In genomic region chr11:57321996-57322880, GRCh38 we compare ENCODE assay signal across 8 cellular contexts. TPM values are rescaled to one million over a fixed set of nuclear protein-coding genes. Genes with fewer than 3 reads are reported as not detected.
DNase-seq lines count a peak whose midpoint lies in the region; ATAC-seq and TF ChIP-seq lines count a peak whose summit lies in the region.

No MANE protein-coding gene starts in this region.

- peak overlapping the region; percentile 84 for H3K4me3 Mint-ChIP-seq in endodermal cell

- WGBS in endodermal cell (ENCODE audit: insufficient coverage in 1 of 2, insufficient read length in 1 of 2), 2 experiments, result 26 to 57% methylated on average over 7 to 13 of the region's 14 CpGs

- H3K9me3 ChIP-seq in endodermal cell (ENCODE audit: control insufficient read depth, low read length) (no peaks in the 10 kb centered on the region), thoracic aorta (no peaks in the 10 kb centered on the region)

- ATAC-seq in thoracic aorta (ENCODE audit: insufficient number of reproducible peaks, low FRiP score, low read depth) (peak; percentile 87), GM18511 (IDR thresholded peaks at IDR 0.05; ENCODE audit: unreplicated experiment) (no peak)
- ATAC-seq in activated CD4-positive, CD25-positive, alpha-beta regulatory T cell treated with anti-CD3 and anti-CD28 coated beads, Interleukin-2, amount 50 U/mL, for 24 hours, result no peak

- DNase-seq in AG09319 (ENCODE audit: extremely low read depth, low read depth) (peak; percentile 97), H4 (ENCODE audit: low spot score) (peak; percentile 95), SK-MEL-5 (ENCODE audit: low read depth, low spot score) (peak; percentile 66), endodermal cell (peak; percentile 90), lung microvascular endothelial cell (ENCODE audit: low read depth in 2 of 2) (peak; percentile 85 to 96), thoracic aorta (ENCODE audit: low spot score) (peak; percentile 89)

- no peaks in the 10 kb centered on the region for H3K27me3 Mint-ChIP-seq in endodermal cell (ENCODE audit: insufficient read depth)

- H3K27ac ChIP-seq in endodermal cell (ENCODE audit: low read depth, low read length) (peak overlapping the region; percentile 32), thoracic aorta (peak overlapping the region; percentile 83 to 90)

- peaks cover 32% of the 10 kb centered on the region for H3K4me1 Mint-ChIP-seq in endodermal cell

- H3K9ac ChIP-seq in endodermal cell (ENCODE audit: extremely low read depth, low read length, poor library complexity, severe bottlenecking), result no peak overlapping the region

- H3K9me3 Mint-ChIP-seq in endodermal cell, result no peaks in the 10 kb centered on the region

- in situ Hi-C loops in SK-MEL-5 (cut with HindIII; ENCODE audit: low pct_unique_long_range_greater_than_20kb, low sequenced_read_pairs), result no loop called here

- H3K27me3 ChIP-seq in endodermal cell (ENCODE audit: control insufficient read depth, insufficient read depth, low read length, poor library complexity, severe bottlenecking) (no peaks in the 10 kb centered on the region), thoracic aorta (replicated peaks; ENCODE audit: insufficient read depth) (no peaks in the 10 kb centered on the region)

- peaks cover 40% of the 10 kb centered on the region for H3K36me3 Mint-ChIP-seq in endodermal cell (ENCODE audit: low read depth)

- H3K4me1 ChIP-seq in endodermal cell (ENCODE audit: control insufficient read depth, insufficient read depth, low read length) (peaks cover 26% of the 10 kb centered on the region), thoracic aorta (ENCODE audit: control insufficient read depth in 1 of 2, low read depth in 2 of 2) (peaks cover 13 to 63% of the 10 kb centered on the region in 2 donors)

- H3K4me3 ChIP-seq in endodermal cell (ENCODE audit: low read length) (peak overlapping the region; percentile 92), thoracic aorta (peak overlapping the region; percentile 89)

- H3K27ac Mint-ChIP-seq in endodermal cell, result peak overlapping the region; percentile 83

- TF ChIP-seq CTCF in AG09319 (IDR thresholded peaks at IDR 0.05; ENCODE audit: low read depth, low read length) (no peak), endodermal cell (conservative IDR thresholded peaks at IDR 0.05) (no peak), thoracic aorta (IDR thresholded peaks at IDR 0.05) (no peak)

- H3K36me3 ChIP-seq in endodermal cell (ENCODE audit: control insufficient read depth, insufficient read depth, low read length) (peaks cover 34% of the 10 kb centered on the region), thoracic aorta (peaks cover 14% of the 10 kb centered on the region)

RNA-seq across cellular contexts. Expression of gene TNKS1BP1, which starts 2.5 kb away (rescaled TPM):
- 12.6 and 18.2 TPM in 2 replicates for total RNA-seq in H4 (2014; rRNA removed; shearing (Covaris generic))
- 8.1 and 9.0 TPM in 2 replicates for total RNA-seq in SK-MEL-5 (2014; rRNA removed; shearing (Covaris generic))
- 23.9 and 25.5 TPM in 2 replicates for polyA plus RNA-seq in SK-MEL-5 (2015; cell fraction: cytosol; rRNA removed)
- polyA plus RNA-seq in SK-MEL-5 (2015; cell fraction: nucleus; rRNA removed), result 22.2 and 29.0 TPM in 2 replicates
- 10 to 100 TPM; 60.4 to 73.8 TPM for total RNA-seq in endodermal cell
- polyA plus RNA-seq in endodermal cell (2013, experiment 1 of 2), result 107 TPM
- polyA plus RNA-seq in endodermal cell (2013, experiment 2 of 2), result 101 TPM
- total RNA-seq in lung microvascular endothelial cell, result 39.2 and 44.6 TPM in 2 replicates
- total RNA-seq in thoracic aorta, result 100 to 1,000 TPM; 105 to 153 TPM

RNA-seq across cellular contexts. Expression of gene SSRP1, which starts 13.5 kb away (rescaled TPM):
- 123 and 145 TPM in 2 replicates for total RNA-seq in H4 (2014; rRNA removed; shearing (Covaris generic))
- total RNA-seq in SK-MEL-5 (2014; rRNA removed; shearing (Covaris generic)), result 71.2 and 76.2 TPM in 2 replicates
- 111 and 132 TPM in 2 replicates for polyA plus RNA-seq in SK-MEL-5 (2015; cell fraction: cytosol; rRNA removed)
- 66.8 and 70.5 TPM in 2 replicates for polyA plus RNA-seq in SK-MEL-5 (2015; cell fraction: nucleus; rRNA removed)
- total RNA-seq in endodermal cell (100 to 1,000 TPM; 145 to 182 TPM), lung microvascular endothelial cell (34.5 and 46.9 TPM in 2 replicates), thoracic aorta (10 to 100 TPM; 42.0 to 51.4 TPM)
- 235 TPM for polyA plus RNA-seq in endodermal cell (2013, experiment 1 of 2)
- 227 TPM for polyA plus RNA-seq in endodermal cell (2013, experiment 2 of 2)

RNA-seq across cellular contexts. Expression of gene P2RX3, which starts 15.9 kb away (rescaled TPM):
- total RNA-seq in H4 (2014; rRNA removed; shearing (Covaris generic)), result not detected in 2 replicates
- total RNA-seq in SK-MEL-5 (2014; rRNA removed; shearing (Covaris generic)), result not detected in 2 replicates
- not detected in 2 replicates for polyA plus RNA-seq in SK-MEL-5 (2015; cell fraction: cytosol; rRNA removed)
- not detected in 2 replicates for polyA plus RNA-seq in SK-MEL-5 (2015; cell fraction: nucleus; rRNA removed)
- total RNA-seq in endodermal cell (not detected), lung microvascular endothelial cell (not detected in 2 replicates), thoracic aorta (not detected)
- polyA plus RNA-seq in endodermal cell (2013, experiment 1 of 2), result 45.8 TPM
- polyA plus RNA-seq in endodermal cell (2013, experiment 2 of 2), result 37.0 TPM

RNA-seq across cellular contexts. Expression of gene PRG3, which starts 58.7 kb away (rescaled TPM):
- total RNA-seq in H4 (2014; rRNA removed; shearing (Covaris generic)), result not detected in 2 replicates
- not detected in 2 replicates for total RNA-seq in SK-MEL-5 (2014; rRNA removed; shearing (Covaris generic))
- polyA plus RNA-seq in SK-MEL-5 (2015; cell fraction: cytosol; rRNA removed), result not detected in 2 replicates
- not detected in 2 replicates for polyA plus RNA-seq in SK-MEL-5 (2015; cell fraction: nucleus; rRNA removed)
- not detected for total RNA-seq in endodermal cell
- polyA plus RNA-seq in endodermal cell (2013, experiment 1 of 2), result not detected
- polyA plus RNA-seq in endodermal cell (2013, experiment 2 of 2), result not detected
- total RNA-seq in lung microvascular endothelial cell, result not detected in 2 replicates
- total RNA-seq in thoracic aorta, result not detected
